1 cellular context compared by ENCODE assay signal in the genomic region with DNA sequence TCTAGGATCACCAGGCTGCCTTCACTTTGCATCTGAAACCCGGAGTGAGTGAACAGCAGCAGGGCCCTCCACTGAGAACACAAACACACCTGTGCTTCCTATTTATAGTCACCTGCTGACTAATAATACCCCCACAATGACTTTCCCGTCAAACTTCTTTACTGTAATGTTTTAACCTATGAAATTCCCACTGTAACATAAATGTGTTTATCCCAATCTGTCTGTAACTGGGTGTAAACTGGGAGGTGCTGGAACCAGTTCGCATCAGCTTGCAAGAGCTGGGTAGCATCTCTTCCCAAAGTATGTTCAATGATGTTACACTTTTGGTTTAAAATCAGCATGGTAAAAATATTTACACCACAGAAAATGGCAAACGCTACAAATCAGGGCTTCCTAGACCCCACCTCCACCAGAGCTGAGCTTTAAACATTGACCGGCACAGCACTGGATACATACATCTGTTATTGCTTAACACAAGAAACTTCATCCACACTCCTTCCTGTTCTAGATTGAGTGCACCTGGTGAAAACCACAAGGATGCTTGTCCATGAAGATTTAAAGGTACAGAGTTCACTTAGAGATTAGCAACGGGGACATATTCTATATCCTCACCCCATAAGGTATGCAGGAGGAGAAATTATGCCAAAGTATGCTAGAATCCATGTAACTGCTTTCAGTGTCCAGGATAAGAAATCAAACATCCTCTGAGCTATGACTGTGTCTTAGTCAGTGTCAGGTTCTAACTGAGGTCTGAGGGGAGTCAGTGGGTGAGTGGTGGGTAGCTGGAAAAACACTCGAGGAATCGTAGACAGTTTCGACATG.
TF ChIP-seq lines count a peak whose summit lies in the region.

No MANE protein-coding gene starts in this region.

TF ChIP-seq in GM23338, 12 proteins besides CTCF, POLR2A, EP300 and RAD21 (continued from another document):
- TF ChIP-seq ZNF462 (CRISPR knock-in tag; IDR thresholded peaks at IDR 0.05) (no peak), EZH2phosphoT487 (IDR thresholded peaks at IDR 0.05; ENCODE audit: unreplicated experiment) (no peak), CREB1 (CRISPR knock-in tag; IDR thresholded peaks at IDR 0.05; ENCODE audit: low read depth) (no peak), ZNF114 (CRISPR knock-in tag; IDR thresholded peaks at IDR 0.05) (no peak), POLR2AphosphoS5 (IDR thresholded peaks at IDR 0.05; ENCODE audit: low read depth) (no peak), JUNB (IDR thresholded peaks at IDR 0.05; ENCODE audit: unreplicated experiment) (no peak), EZH2 (IDR thresholded peaks at IDR 0.05; ENCODE audit: low read depth, unreplicated experiment) (no peak), ETS1 (IDR thresholded peaks at IDR 0.05) (no peak)
- TF ChIP-seq, protein P1, sequence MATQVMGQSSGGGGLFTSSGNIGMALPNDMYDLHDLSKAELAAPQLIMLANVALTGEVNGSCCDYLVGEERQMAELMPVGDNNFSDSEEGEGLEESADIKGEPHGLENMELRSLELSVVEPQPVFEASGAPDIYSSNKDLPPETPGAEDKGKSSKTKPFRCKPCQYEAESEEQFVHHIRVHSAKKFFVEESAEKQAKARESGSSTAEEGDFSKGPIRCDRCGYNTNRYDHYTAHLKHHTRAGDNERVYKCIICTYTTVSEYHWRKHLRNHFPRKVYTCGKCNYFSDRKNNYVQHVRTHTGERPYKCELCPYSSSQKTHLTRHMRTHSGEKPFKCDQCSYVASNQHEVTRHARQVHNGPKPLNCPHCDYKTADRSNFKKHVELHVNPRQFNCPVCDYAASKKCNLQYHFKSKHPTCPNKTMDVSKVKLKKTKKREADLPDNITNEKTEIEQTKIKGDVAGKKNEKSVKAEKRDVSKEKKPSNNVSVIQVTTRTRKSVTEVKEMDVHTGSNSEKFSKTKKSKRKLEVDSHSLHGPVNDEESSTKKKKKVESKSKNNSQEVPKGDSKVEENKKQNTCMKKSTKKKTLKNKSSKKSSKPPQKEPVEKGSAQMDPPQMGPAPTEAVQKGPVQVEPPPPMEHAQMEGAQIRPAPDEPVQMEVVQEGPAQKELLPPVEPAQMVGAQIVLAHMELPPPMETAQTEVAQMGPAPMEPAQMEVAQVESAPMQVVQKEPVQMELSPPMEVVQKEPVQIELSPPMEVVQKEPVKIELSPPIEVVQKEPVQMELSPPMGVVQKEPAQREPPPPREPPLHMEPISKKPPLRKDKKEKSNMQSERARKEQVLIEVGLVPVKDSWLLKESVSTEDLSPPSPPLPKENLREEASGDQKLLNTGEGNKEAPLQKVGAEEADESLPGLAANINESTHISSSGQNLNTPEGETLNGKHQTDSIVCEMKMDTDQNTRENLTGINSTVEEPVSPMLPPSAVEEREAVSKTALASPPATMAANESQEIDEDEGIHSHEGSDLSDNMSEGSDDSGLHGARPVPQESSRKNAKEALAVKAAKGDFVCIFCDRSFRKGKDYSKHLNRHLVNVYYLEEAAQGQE (IDR thresholded peaks at IDR 0.05; ENCODE audit: unreplicated experiment) = no peak
